8 cellular contexts compared by ENCODE assay signal in genomic region chr4:1335174-1335883, GRCh38. TPM values are rescaled to one million over a fixed set of nuclear protein-coding genes. Genes with fewer than 3 reads are reported as not detected.
DNase-seq lines count a peak whose midpoint lies in the region; ATAC-seq and TF ChIP-seq lines count a peak whose summit lies in the region.
"Not testable (repeated sequence)": the region's sequence is repeated elsewhere in the genome, so short reads cannot be mapped to it uniquely, and the experiment has no call there.

No MANE protein-coding gene starts in this region.

- peaks cover 13% of the 10 kb centered on the region; the same call in 1 of the 2 replicates for H3K9me3 ChIP-seq in IMR-90 (ENCODE audit: control insufficient read depth, insufficient read depth, low read length)
- H3K9me3 ChIP-seq in neutrophil: peaks cover 20% of the 10 kb centered on the region

- H3K4me1 ChIP-seq in IMR-90 (ENCODE audit: control insufficient read depth, insufficient read depth, low read length); neutrophil (ENCODE audit: control insufficient read depth in 1 of 2, insufficient read depth in 1 of 2, low read depth in 1 of 2, low read length in 1 of 2): not testable (repeated sequence)

- not testable (repeated sequence) for TF ChIP-seq CTCF in IMR-90 (conservative IDR thresholded peaks at IDR 0.05; ENCODE audit: low read depth, low read length); fibroblast of pulmonary artery (IDR thresholded peaks at IDR 0.05; ENCODE audit: low read length, missing control alignments); neutrophil (IDR thresholded peaks at IDR 0.05); type B pancreatic cell (conservative IDR thresholded peaks at IDR 0.05)

- peaks cover 40% of the 10 kb centered on the region for H3K4me1 Mint-ChIP-seq in activated T-cell treated with anti-CD3 and anti-CD28 coated beads, Interleukin-2, amount 50 U/mL, for 72 hours (ENCODE audit: low read depth)
- not testable (repeated sequence) for H3K4me1 Mint-ChIP-seq in type B pancreatic cell (ENCODE audit: unreplicated experiment)

- not testable (repeated sequence) for TF ChIP-seq POLR2A in IMR-90 (IDR thresholded peaks at IDR 0.05; ENCODE audit: low read depth, low read length)

- CTCF ChIA-PET in IMR-90 (lab: Yijun Ruan, JAX): not testable (repeated sequence)

- BruUV-seq in IMR-90 (replicated peaks; lab: Mats Ljungman, UMichigan): not testable (repeated sequence)

- H3K36me3 ChIP-seq in IMR-90 (ENCODE audit: control insufficient read depth, insufficient read depth, low read length) (peaks cover 75% of the 10 kb centered on the region), neutrophil (peaks cover 81% of the 10 kb centered on the region)

- not testable (repeated sequence) for H3K9ac ChIP-seq in IMR-90 (ENCODE audit: low read depth, low read length)

- not testable (repeated sequence) for H3K9me3 Mint-ChIP-seq in activated T-cell treated with anti-CD3 and anti-CD28 coated beads, Interleukin-2, amount 50 U/mL, for 72 hours; type B pancreatic cell

- H3K27ac ChIP-seq in IMR-90 (ENCODE audit: insufficient read depth, low read length): not testable (repeated sequence)
- peak overlapping the region; percentile 49 for H3K27ac ChIP-seq in cingulate gyrus (ENCODE audit: low read depth, low read length)
- H3K27ac ChIP-seq in neutrophil: peak overlapping the region; percentile 88

- H4K5ac ChIP-seq in IMR-90 (ENCODE audit: low read depth, low read length): not testable (repeated sequence)

- H3K18ac ChIP-seq in IMR-90 (ENCODE audit: low read depth, low read length): not testable (repeated sequence)

- H3K56ac ChIP-seq in IMR-90 (ENCODE audit: extremely low read depth, insufficient read depth, low read length): not testable (repeated sequence)

- POLR2A ChIA-PET in IMR-90 (lab: Charles Lee; ENCODE audit: unreplicated experiment): not testable (repeated sequence)

- H2BK5ac ChIP-seq in IMR-90 (ENCODE audit: low read depth, low read length, poor library complexity, severe bottlenecking): not testable (repeated sequence)

- in situ Hi-C loops in IMR-90 (cut with MboI; ENCODE audit: low sequenced_read_pairs): not testable (repeated sequence)

- DNase-seq in CD1c-positive myeloid dendritic cell (ENCODE audit: extremely low spot score) (peak; percentile 39), IMR-90 (peak; percentile 25), SKM-1 treated with dmso at 0.1 percent for 144 hours (lab: John Stamatoyannopoulos, UW; ENCODE audit: unreplicated experiment) (peak; percentile 11), fibroblast of pulmonary artery (ENCODE audit: low read depth) (peak; percentile 11)
- peak in 1 of 2 donors; percentile 42 for DNase-seq in activated T-cell treated with anti-CD3 and anti-CD28 coated beads, Interleukin-2, amount 50 U/mL, for 72 hours
- DNase-seq in type B pancreatic cell (ENCODE audit: extremely low spot score, unreplicated experiment): not testable (repeated sequence)

- H3K27me3 ChIP-seq in IMR-90 (ENCODE audit: control insufficient read depth, insufficient read depth, low read length); neutrophil: not testable (repeated sequence)

- not testable (repeated sequence) for H4K91ac ChIP-seq in IMR-90 (ENCODE audit: insufficient read depth, low read depth, low read length)

- not testable (repeated sequence) for H2AFZ ChIP-seq in IMR-90 (replicated peaks; ENCODE audit: low read length, poor library complexity)

- not testable (repeated sequence) for H3K14ac ChIP-seq in IMR-90 (replicated peaks; ENCODE audit: low read depth, low read length)

- not testable (repeated sequence) for H3K27me3 Mint-ChIP-seq in activated T-cell treated with anti-CD3 and anti-CD28 coated beads, Interleukin-2, amount 50 U/mL, for 72 hours (ENCODE audit: low read depth); type B pancreatic cell

- H3K4me3 Mint-ChIP-seq in activated T-cell treated with anti-CD3 and anti-CD28 coated beads, Interleukin-2, amount 50 U/mL, for 72 hours: peak overlapping the region in 1 of 2 donors; percentile 9
- H3K4me3 Mint-ChIP-seq in type B pancreatic cell: peak overlapping the region; percentile 20

- H2BK20ac ChIP-seq in IMR-90 (ENCODE audit: low read depth, low read length): not testable (repeated sequence)

- not testable (repeated sequence) for H2AK5ac ChIP-seq in IMR-90 (ENCODE audit: low read depth, low read length)

- peaks cover 13% of the 10 kb centered on the region for H4K20me1 ChIP-seq in IMR-90 (ENCODE audit: insufficient read depth, low read length)

- H3K27ac Mint-ChIP-seq in activated T-cell treated with anti-CD3 and anti-CD28 coated beads, Interleukin-2, amount 50 U/mL, for 72 hours: peak overlapping the region; percentile 61
- H3K27ac Mint-ChIP-seq in type B pancreatic cell: peak overlapping the region; percentile 61

- not testable (repeated sequence) for ATAC-seq in IMR-90 (ENCODE audit: low read depth)
- ATAC-seq in activated T-cell treated with anti-CD3 and anti-CD28 coated beads, Interleukin-2, amount 50 U/mL, for 72 hours (replicated peaks in 1 of 2): peak in 1 of 2 donors; percentile 16

- not testable (repeated sequence) for H3K4ac ChIP-seq in IMR-90 (ENCODE audit: low read depth, low read length)

- dilution Hi-C loops in IMR-90 (cut with HindIII; ENCODE audit: low sequenced_read_pairs, unreplicated experiment): not testable (repeated sequence)

- H4K8ac ChIP-seq in IMR-90 (ENCODE audit: low read depth in 2 of 2, low read length in 2 of 2): not testable (repeated sequence)

- H2BK120ac ChIP-seq in IMR-90 (ENCODE audit: low read depth, low read length): not testable (repeated sequence)

- H2BK15ac ChIP-seq in IMR-90 (ENCODE audit: low read depth, low read length): not testable (repeated sequence)

- peaks cover 25 to 41% of the 10 kb centered on the region in 2 donors for H3K36me3 Mint-ChIP-seq in activated T-cell treated with anti-CD3 and anti-CD28 coated beads, Interleukin-2, amount 50 U/mL, for 72 hours (ENCODE audit: insufficient read depth in 2 of 2)
- H3K36me3 Mint-ChIP-seq in type B pancreatic cell: peaks cover 32% of the 10 kb centered on the region

- peaks cover 21 to 50% of the 10 kb centered on the region in 2 experiments for H3K79me1 ChIP-seq in IMR-90 (ENCODE audit: low read depth in 1 of 2, low read length in 2 of 2)

- TF ChIP-seq RAD21 in IMR-90 (IDR thresholded peaks at IDR 0.05; ENCODE audit: low read length): not testable (repeated sequence)

- H3K23ac ChIP-seq in IMR-90 (ENCODE audit: low read depth, low read length): not testable (repeated sequence)

- not testable (repeated sequence) for H3K4me2 ChIP-seq in IMR-90 (ENCODE audit: low read depth, low read length)

- H2AK9ac ChIP-seq in IMR-90 (replicated peaks; ENCODE audit: low read depth, low read length, poor library complexity): not testable (repeated sequence)

- no CpG with 5 or more reads among the region's 4 CpGs for WGBS in IMR-90 (ENCODE audit: extremely low coverage in 2 of 2, insufficient read length in 1 of 2), 2 experiments

- not testable (repeated sequence) for H3K9me1 ChIP-seq in IMR-90 (ENCODE audit: insufficient read depth, low read length)

- intact Hi-C loops in IMR-90 (cut with micrococcal nuclease): not testable (repeated sequence)

- H3K4me3 ChIP-seq in IMR-90 (ENCODE audit: insufficient read depth, low read depth, low read length); fibroblast of pulmonary artery (replicated peaks; ENCODE audit: low read depth, low read length); neutrophil (ENCODE audit: low read depth in 1 of 2, low read length in 1 of 2): not testable (repeated sequence)

TF ChIP-seq in IMR-90, 13 proteins besides CTCF, POLR2A, EP300 and RAD21:
- peak; percentile 1; the same call in 1 of the 2 replicates for TF ChIP-seq CEBPB (IDR thresholded peaks at IDR 0.05; ENCODE audit: low read depth, low read length)

RNA-seq across cellular contexts. Expression of gene UVSSA, which starts 11.7 kb away (rescaled TPM):
- total RNA-seq in IMR-90 (2012; rRNA removed): 1.4 TPM in 2 replicates
- 8.4 and 9.4 TPM in 2 replicates for polyA plus RNA-seq in IMR-90 (2012; rRNA removed)
- 5.7 and 5.9 TPM in 2 replicates for polyA plus RNA-seq in IMR-90 (2012; cell fraction: cytosol; rRNA removed)
- polyA plus RNA-seq in IMR-90 (2012; cell fraction: nucleus; rRNA removed; ENCODE audit: low replicate concordance): 63.0 and 126 TPM in 2 replicates
- 10 to 100 TPM; 23.0 to 25.8 TPM for total RNA-seq in activated T-cell treated with anti-CD3 and anti-CD28 coated beads, Interleukin-2, amount 50 U/mL, for 72 hours
- 30.5 and 32.4 TPM in 2 replicates for total RNA-seq in type B pancreatic cell (ENCODE audit: low replicate concordance)

RNA-seq across cellular contexts. Expression of gene MAEA, which starts 45.6 kb away (rescaled TPM):
- total RNA-seq in IMR-90 (2012; rRNA removed) (61.5 and 77.2 TPM in 2 replicates), type B pancreatic cell (ENCODE audit: low replicate concordance) (81.5 and 98.7 TPM in 2 replicates)
- 108 and 120 TPM in 2 replicates for polyA plus RNA-seq in IMR-90 (2012; rRNA removed)
- 108 and 119 TPM in 2 replicates for polyA plus RNA-seq in IMR-90 (2012; cell fraction: cytosol; rRNA removed)
- 179 and 309 TPM in 2 replicates for polyA plus RNA-seq in IMR-90 (2012; cell fraction: nucleus; rRNA removed; ENCODE audit: low replicate concordance)
- total RNA-seq in activated T-cell treated with anti-CD3 and anti-CD28 coated beads, Interleukin-2, amount 50 U/mL, for 72 hours: 10 to 100 TPM; 38.4 to 48.4 TPM
